ENCODE assay signal across 8 cellular contexts in genomic region chrX:129606918-129607317, GRCh38. TPM values are rescaled to one million over a fixed set of nuclear protein-coding genes. Genes with fewer than 3 reads are reported as not detected.
DNase-seq lines count a peak whose midpoint lies in the region; ATAC-seq and TF ChIP-seq lines count a peak whose summit lies in the region.

No MANE protein-coding gene starts in this region.

- TF ChIP-seq POLR2A in prostate gland (IDR thresholded peaks at IDR 0.05) = no peak

- TF ChIP-seq CTCF in prostate gland (IDR thresholded peaks at IDR 0.05) = peak; percentile 31 to 82 (median 74)

- H3K27me3 ChIP-seq in SJCRH30 = no peaks in the 10 kb centered on the region
- H3K27me3 ChIP-seq in prostate gland (replicated peaks; ENCODE audit: insufficient read depth) = no peaks in the 10 kb centered on the region

- H3K36me3 ChIP-seq in SJCRH30 (no peaks in the 10 kb centered on the region), prostate gland (no peaks in the 10 kb centered on the region)

- H3K4me1 ChIP-seq in SJCRH30 = no peaks in the 10 kb centered on the region
- no peaks in the 10 kb centered on the region for H3K4me1 ChIP-seq in prostate gland (replicated peaks)

- no peak for ATAC-seq in GM18519 (IDR thresholded peaks at IDR 0.05; ENCODE audit: low FRiP score, unreplicated experiment)

- H3K27ac ChIP-seq in SJCRH30 (no peak overlapping the region), prostate gland (no peak overlapping the region)

- peak; percentile 63 for DNase-seq in ELF-1 (ENCODE audit: low read depth, low spot score)
- DNase-seq in HuH-7.5 (ENCODE audit: low spot score) = peak; percentile 34
- peak; percentile 31 to 77 for DNase-seq in SJCRH30
- peak in 3 of 4 experiments; percentile 2 to 48 (median 20) for DNase-seq in activated naive CD4-positive, alpha-beta T cell (lab: John Stamatoyannopoulos, UW)
- peak; percentile 56 for DNase-seq in globus pallidus (ENCODE audit: low spot score)
- DNase-seq in prostate gland (ENCODE audit: low spot score) = peak; percentile 25
- DNase-seq in posterior vena cava (ENCODE audit: low spot score) = no peak

- H3K9me3 ChIP-seq in SJCRH30 (replicated peaks) (no peaks in the 10 kb centered on the region), prostate gland (no peaks in the 10 kb centered on the region)

- 18% methylated on average over 5 of the region's 5 CpGs for WGBS in prostate gland

- H3K4me3 ChIP-seq in SJCRH30 (no peak overlapping the region), prostate gland (no peak overlapping the region)

- intact Hi-C loops in prostate gland (cut with DNase I) (loop anchor here (5.0 kb wide), 1 partner anchor 115 kb away; no protein-coding TSS in a partner anchor), posterior vena cava (cut with DNase I) (loop anchor here in 1 of 2 donors (2.0 to 10.0 kb wide), 3 partner anchors 120 to 458 kb away; no protein-coding TSS in a partner anchor)

RNA-seq across cellular contexts. Expression of gene APLN, which starts 47.8 kb away (rescaled TPM):
- total RNA-seq in SJCRH30 (2014; rRNA removed; shearing (Covaris generic)) = 0.73 and 0.81 TPM in 2 replicates
- total RNA-seq in prostate gland = 1 to 10 TPM; 1.7 to 3.5 TPM
- total RNA-seq in posterior vena cava = 1 to 10 TPM; 6.1 to 8.5 TPM
